Comparison of ENCODE assay signal across 1 cellular context in the genomic region with DNA sequence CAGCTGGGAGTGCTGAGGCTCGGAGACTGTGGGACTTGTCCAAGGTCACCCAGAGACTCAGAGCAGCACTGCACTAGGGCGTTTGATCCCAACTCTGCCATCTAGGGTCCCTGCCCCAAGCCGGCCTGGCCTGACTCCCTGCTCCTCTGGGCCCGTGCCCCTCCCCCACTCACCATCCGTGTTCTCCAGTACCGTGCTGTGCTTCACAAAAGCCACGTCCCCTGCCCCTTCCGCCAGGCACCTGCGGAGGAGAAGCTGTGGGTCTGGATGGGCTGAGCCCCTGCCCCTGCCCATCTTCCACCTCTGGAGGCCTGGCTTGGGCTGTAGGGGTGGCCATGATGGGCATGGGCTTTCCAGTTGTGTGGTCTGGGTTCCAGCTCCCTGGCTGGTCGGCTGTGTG.
TF ChIP-seq lines count a peak whose summit lies in the region.

No MANE protein-coding gene starts in this region.

TF ChIP-seq in GM23338, 12 proteins besides CTCF, POLR2A, EP300 and RAD21 (continued from another document):
- TF ChIP-seq, protein P1, sequence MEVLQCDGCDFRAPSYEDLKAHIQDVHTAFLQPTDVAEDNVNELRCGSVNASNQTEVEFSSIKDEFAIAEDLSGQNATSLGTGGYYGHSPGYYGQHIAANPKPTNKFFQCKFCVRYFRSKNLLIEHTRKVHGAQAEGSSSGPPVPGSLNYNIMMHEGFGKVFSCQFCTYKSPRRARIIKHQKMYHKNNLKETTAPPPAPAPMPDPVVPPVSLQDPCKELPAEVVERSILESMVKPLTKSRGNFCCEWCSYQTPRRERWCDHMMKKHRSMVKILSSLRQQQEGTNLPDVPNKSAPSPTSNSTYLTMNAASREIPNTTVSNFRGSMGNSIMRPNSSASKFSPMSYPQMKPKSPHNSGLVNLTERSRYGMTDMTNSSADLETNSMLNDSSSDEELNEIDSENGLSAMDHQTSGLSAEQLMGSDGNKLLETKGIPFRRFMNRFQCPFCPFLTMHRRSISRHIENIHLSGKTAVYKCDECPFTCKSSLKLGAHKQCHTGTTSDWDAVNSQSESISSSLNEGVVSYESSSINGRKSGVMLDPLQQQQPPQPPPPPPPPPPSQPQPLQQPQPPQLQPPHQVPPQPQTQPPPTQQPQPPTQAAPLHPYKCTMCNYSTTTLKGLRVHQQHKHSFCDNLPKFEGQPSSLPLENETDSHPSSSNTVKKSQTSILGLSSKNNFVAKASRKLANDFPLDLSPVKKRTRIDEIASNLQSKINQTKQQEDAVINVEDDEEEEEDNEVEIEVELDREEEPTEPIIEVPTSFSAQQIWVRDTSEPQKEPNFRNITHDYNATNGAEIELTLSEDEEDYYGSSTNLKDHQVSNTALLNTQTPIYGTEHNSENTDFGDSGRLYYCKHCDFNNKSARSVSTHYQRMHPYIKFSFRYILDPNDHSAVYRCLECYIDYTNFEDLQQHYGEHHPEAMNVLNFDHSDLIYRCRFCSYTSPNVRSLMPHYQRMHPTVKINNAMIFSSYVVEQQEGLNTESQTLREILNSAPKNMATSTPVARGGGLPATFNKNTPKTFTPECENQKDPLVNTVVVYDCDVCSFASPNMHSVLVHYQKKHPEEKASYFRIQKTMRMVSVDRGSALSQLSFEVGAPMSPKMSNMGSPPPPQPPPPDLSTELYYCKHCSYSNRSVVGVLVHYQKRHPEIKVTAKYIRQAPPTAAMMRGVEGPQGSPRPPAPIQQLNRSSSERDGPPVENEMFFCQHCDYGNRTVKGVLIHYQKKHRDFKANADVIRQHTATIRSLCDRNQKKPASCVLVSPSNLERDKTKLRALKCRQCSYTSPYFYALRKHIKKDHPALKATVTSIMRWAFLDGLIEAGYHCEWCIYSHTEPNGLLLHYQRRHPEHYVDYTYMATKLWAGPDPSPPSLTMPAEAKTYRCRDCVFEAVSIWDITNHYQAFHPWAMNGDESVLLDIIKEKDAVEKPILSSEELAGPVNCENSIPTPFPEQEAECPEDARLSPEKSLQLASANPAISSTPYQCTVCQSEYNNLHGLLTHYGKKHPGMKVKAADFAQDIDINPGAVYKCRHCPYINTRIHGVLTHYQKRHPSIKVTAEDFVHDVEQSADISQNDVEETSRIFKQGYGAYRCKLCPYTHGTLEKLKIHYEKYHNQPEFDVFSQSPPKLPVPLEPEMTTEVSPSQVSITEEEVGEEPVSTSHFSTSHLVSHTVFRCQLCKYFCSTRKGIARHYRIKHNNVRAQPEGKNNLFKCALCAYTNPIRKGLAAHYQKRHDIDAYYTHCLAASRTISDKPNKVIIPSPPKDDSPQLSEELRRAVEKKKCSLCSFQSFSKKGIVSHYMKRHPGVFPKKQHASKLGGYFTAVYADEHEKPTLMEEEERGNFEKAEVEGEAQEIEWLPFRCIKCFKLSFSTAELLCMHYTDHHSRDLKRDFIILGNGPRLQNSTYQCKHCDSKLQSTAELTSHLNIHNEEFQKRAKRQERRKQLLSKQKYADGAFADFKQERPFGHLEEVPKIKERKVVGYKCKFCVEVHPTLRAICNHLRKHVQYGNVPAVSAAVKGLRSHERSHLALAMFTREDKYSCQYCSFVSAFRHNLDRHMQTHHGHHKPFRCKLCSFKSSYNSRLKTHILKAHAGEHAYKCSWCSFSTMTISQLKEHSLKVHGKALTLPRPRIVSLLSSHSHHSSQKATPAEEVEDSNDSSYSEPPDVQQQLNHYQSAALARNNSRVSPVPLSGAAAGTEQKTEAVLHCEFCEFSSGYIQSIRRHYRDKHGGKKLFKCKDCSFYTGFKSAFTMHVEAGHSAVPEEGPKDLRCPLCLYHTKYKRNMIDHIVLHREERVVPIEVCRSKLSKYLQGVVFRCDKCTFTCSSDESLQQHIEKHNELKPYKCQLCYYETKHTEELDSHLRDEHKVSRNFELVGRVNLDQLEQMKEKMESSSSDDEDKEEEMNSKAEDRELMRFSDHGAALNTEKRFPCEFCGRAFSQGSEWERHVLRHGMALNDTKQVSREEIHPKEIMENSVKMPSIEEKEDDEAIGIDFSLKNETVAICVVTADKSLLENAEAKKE (CRISPR knock-in tag; IDR thresholded peaks at IDR 0.05): no peak
- TF ChIP-seq ZNF114 (CRISPR knock-in tag; IDR thresholded peaks at IDR 0.05) (no peak), NANOG (IDR thresholded peaks at IDR 0.05; ENCODE audit: borderline replicate concordance) (no peak), CREB1 (CRISPR knock-in tag; IDR thresholded peaks at IDR 0.05; ENCODE audit: low read depth) (no peak)
- TF ChIP-seq, protein P2, sequence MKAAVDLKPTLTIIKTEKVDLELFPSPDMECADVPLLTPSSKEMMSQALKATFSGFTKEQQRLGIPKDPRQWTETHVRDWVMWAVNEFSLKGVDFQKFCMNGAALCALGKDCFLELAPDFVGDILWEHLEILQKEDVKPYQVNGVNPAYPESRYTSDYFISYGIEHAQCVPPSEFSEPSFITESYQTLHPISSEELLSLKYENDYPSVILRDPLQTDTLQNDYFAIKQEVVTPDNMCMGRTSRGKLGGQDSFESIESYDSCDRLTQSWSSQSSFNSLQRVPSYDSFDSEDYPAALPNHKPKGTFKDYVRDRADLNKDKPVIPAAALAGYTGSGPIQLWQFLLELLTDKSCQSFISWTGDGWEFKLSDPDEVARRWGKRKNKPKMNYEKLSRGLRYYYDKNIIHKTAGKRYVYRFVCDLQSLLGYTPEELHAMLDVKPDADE (IDR thresholded peaks at IDR 0.05): no peak
